ENCODE assay signal across 1 cellular context in the genomic region with DNA sequence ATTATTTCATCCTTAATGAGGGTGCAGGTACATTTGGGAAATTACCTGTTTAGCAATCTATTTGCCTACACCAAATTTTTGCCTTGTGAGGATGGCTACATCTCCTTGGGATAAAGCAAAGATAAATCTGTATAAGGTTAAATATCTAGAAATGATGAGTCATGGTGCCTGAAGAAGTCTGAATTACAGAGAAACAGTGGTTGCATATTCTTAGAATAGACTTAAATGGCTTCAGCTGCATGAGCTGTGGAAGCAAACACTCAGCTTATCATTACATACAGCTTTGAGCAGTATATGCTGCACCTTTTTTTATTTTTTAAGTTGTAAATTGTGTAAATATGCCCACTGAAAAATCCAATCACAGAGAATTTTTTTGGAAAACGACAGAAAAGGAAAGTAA.
TF ChIP-seq lines count a peak whose summit lies in the region.

No MANE protein-coding gene starts in this region.

TF ChIP-seq in IMR-90, 13 proteins besides CTCF, POLR2A, EP300 and RAD21:
- peak; percentile 64 for TF ChIP-seq MAFK (IDR thresholded peaks at IDR 0.05; ENCODE audit: low read depth, low read length)
- no peak for TF ChIP-seq CEBPB (IDR thresholded peaks at IDR 0.05; ENCODE audit: low read depth, low read length)
- TF ChIP-seq RFX5 (IDR thresholded peaks at IDR 0.05; ENCODE audit: low read depth, low read length) = no peak
- TF ChIP-seq NFE2L2 (IDR thresholded peaks at IDR 0.05; ENCODE audit: low read depth, low read length) = peak; percentile 96
- no peak for TF ChIP-seq RCOR1 (IDR thresholded peaks at IDR 0.05; ENCODE audit: insufficient replicate concordance, low read length)
- peak; percentile 29; the same call in 1 of the 2 replicates for TF ChIP-seq FOS (IDR thresholded peaks at IDR 0.05; ENCODE audit: low read depth, low read length)
